20 cellular contexts compared by ENCODE assay signal in the genomic region with DNA sequence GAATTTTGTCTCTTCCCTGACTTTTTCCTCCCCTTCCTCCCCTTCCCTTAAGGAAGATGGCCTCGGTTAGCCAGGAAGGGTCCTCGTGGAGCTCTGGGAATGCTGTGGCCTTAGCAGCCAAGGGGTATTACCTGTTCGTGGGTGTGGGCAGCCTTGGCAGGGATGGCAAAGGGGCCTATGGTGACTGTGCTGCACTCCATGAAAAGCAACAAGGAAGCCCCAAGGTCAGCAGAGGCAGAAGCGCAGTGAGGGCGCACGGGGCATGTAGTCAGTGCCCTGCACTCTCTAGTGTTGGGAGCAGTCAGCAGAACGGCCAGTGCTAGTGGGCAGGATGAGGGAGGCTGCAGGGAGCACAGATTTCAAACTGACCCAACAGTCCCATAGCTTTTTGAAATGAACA.
DNase-seq lines count a peak whose midpoint lies in the region; ATAC-seq and TF ChIP-seq lines count a peak whose summit lies in the region.
"Had no signal": no experiment of that assay in that cellular context is flagged by ENCODE, and none has a peak within 500 bp of the region (broad histone marks: within the 10 kb centered on the region; RNA-seq: fewer than 3 reads in every experiment).

No MANE protein-coding gene starts in this region.

- no peaks in the 10 kb centered on the region for H3K4me1 ChIP-seq in sigmoid colon
- H3K4me1 ChIP-seq: SJSA1 had no signal

- DNase-seq in activated effector memory CD4-positive, alpha-beta T cell treated with anti-CD3 and anti-CD28 coated beads, Interleukin-2, amount 50 U/mL, for 16 hours: peak; percentile 50
- DNase-seq in activated effector memory CD4-positive, alpha-beta T cell treated with Interleukin-2 at 50 U/mL for 16 hours: no peak
- DNase-seq in endothelial cell (ENCODE audit: low spot score) (no peak), sigmoid colon (peak; percentile 30)
- DNase-seq in activated T-cell treated with anti-CD3 and anti-CD28 coated beads, Interleukin-2, amount 50 U/mL, for 72 hours: no peak
- DNase-seq: CD4-positive, CD25-positive, alpha-beta regulatory T cell; Karpas-422; NCI-H1417 treated with DMSO at 0.1 percent for 48 hours; NCI-H1694 treated with DMSO at 0.1 percent for 48 hours; NCI-H2081; NCI-H2227 treated with DMSO at 0.1 percent for 48 hours; NCI-H69; Right ventricle myocardium superior; RPMI8226 had no signal

- TF ChIP-seq POLR2A in sigmoid colon (IDR thresholded peaks at IDR 0.05): no peak

- H3K9me3 Mint-ChIP-seq in endothelial cell (ENCODE audit: unreplicated experiment): no peaks in the 10 kb centered on the region
- no peaks in the 10 kb centered on the region for H3K9me3 Mint-ChIP-seq in activated T-cell treated with anti-CD3 and anti-CD28 coated beads, Interleukin-2, amount 50 U/mL, for 72 hours
- H3K9me3 Mint-ChIP-seq: CD4-positive, CD25-positive, alpha-beta regulatory T cell had no signal

- H3K36me3 ChIP-seq in sigmoid colon: no peaks in the 10 kb centered on the region
- H3K36me3 ChIP-seq: SJSA1 had no signal

- H3K27ac Mint-ChIP-seq in endothelial cell (ENCODE audit: unreplicated experiment): no peak overlapping the region
- no peak overlapping the region for H3K27ac Mint-ChIP-seq in activated T-cell treated with anti-CD3 and anti-CD28 coated beads, Interleukin-2, amount 50 U/mL, for 72 hours
- H3K27ac Mint-ChIP-seq: B cell; CD4-positive, CD25-positive, alpha-beta regulatory T cell had no signal

- H3K27ac ChIP-seq in sigmoid colon: no peak overlapping the region
- H3K27ac ChIP-seq: 22Rv1, SJSA1 had no signal

- no peak overlapping the region for H3K4me3 ChIP-seq in sigmoid colon
- H3K4me3 ChIP-seq: SJSA1 had no signal

- peaks cover 0 to 5% (median 0%) of the 10 kb centered on the region in 4 donors for H3K9me3 ChIP-seq in sigmoid colon
- H3K9me3 ChIP-seq: SJSA1 had no signal

- no peak for TF ChIP-seq CTCF in endothelial cell (IDR thresholded peaks at IDR 0.05; ENCODE audit: unreplicated experiment)
- TF ChIP-seq CTCF in sigmoid colon (IDR thresholded peaks at IDR 0.05): no peak

- intact Hi-C loops in sigmoid colon (cut with DNase I): no loop called here

- WGBS in sigmoid colon, 2 donors: 79 to 82% methylated on average over 7 of the region's 7 CpGs

- no peaks in the 10 kb centered on the region for H3K27me3 ChIP-seq in sigmoid colon

- H3K4me1 Mint-ChIP-seq in endothelial cell (ENCODE audit: unreplicated experiment): peaks cover 4% of the 10 kb centered on the region
- no peaks in the 10 kb centered on the region for H3K4me1 Mint-ChIP-seq in activated T-cell treated with anti-CD3 and anti-CD28 coated beads, Interleukin-2, amount 50 U/mL, for 72 hours (ENCODE audit: low read depth)
- H3K4me1 Mint-ChIP-seq: CD4-positive, CD25-positive, alpha-beta regulatory T cell had no signal

- peaks cover 5% of the 10 kb centered on the region for H3K27me3 Mint-ChIP-seq in endothelial cell (ENCODE audit: unreplicated experiment)
- peaks cover 11% of the 10 kb centered on the region for H3K27me3 Mint-ChIP-seq in activated T-cell treated with anti-CD3 and anti-CD28 coated beads, Interleukin-2, amount 50 U/mL, for 72 hours (ENCODE audit: low read depth)
- H3K27me3 Mint-ChIP-seq: CD4-positive, CD25-positive, alpha-beta regulatory T cell had no signal

- no peak for ATAC-seq in activated T-cell treated with anti-CD3 and anti-CD28 coated beads, Interleukin-2, amount 50 U/mL, for 72 hours (replicated peaks in 1 of 2)
- ATAC-seq in GM21515 (IDR thresholded peaks at IDR 0.05; ENCODE audit: unreplicated experiment): no peak
- ATAC-seq in GM19351 (IDR thresholded peaks at IDR 0.05; ENCODE audit: unreplicated experiment): no peak
- ATAC-seq: HepG2 had no signal

- TF ChIP-seq EP300 in sigmoid colon (IDR thresholded peaks at IDR 0.05): no peak

- H3K36me3 Mint-ChIP-seq in endothelial cell (ENCODE audit: low read depth, unreplicated experiment): peaks cover 7% of the 10 kb centered on the region
- H3K36me3 Mint-ChIP-seq in activated T-cell treated with anti-CD3 and anti-CD28 coated beads, Interleukin-2, amount 50 U/mL, for 72 hours (ENCODE audit: insufficient read depth in 2 of 2): no peaks in the 10 kb centered on the region
- H3K36me3 Mint-ChIP-seq: CD4-positive, CD25-positive, alpha-beta regulatory T cell had no signal

- H3K4me3 Mint-ChIP-seq in endothelial cell (ENCODE audit: unreplicated experiment): peak overlapping the region; percentile 34
- H3K4me3 Mint-ChIP-seq in activated T-cell treated with anti-CD3 and anti-CD28 coated beads, Interleukin-2, amount 50 U/mL, for 72 hours: no peak overlapping the region
- H3K4me3 Mint-ChIP-seq: B cell; CD4-positive, CD25-positive, alpha-beta regulatory T cell had no signal

Comparison
In these comparisons a context has a peak if more than half of its experiments do, and no peak if none do; other contexts are left out.
1. DNase-seq: peak in activated effector memory CD4-positive, alpha-beta T cell treated with anti-CD3 and anti-CD28 coated beads, Interleukin-2, amount 50 U/mL, for 16 hours (single experiment) and sigmoid colon (single experiment); none in activated effector memory CD4-positive, alpha-beta T cell treated with Interleukin-2 at 50 U/mL for 16 hours (single experiment), endothelial cell (single experiment) and activated T-cell treated with anti-CD3 and anti-CD28 coated beads, Interleukin-2, amount 50 U/mL, for 72 hours (0 of 2).